Comparison of ENCODE assay signal across 9 cellular contexts in genomic region chr11:789951-790350, GRCh38. TPM values are rescaled to one million over a fixed set of nuclear protein-coding genes. Genes with fewer than 3 reads are reported as not detected.
A peak's percentile ranks its signal among the peaks of the same experiment; 100 is the strongest.
DNase-seq lines count a peak whose midpoint lies in the region; ATAC-seq and TF ChIP-seq lines count a peak whose summit lies in the region.
"Had no signal": no experiment of that assay in that cellular context is flagged by ENCODE, and none has a peak within 500 bp of the region (broad histone marks: within the 10 kb centered on the region; RNA-seq: fewer than 3 reads in every experiment).

Gene CEND1, minus strand, starts transcription at chr11:790090. Its CDS starts 1,514 bp downstream, at chr11:788576.

- DNase-seq in ACHN: peak; percentile 40
- peak; percentile 87 for DNase-seq in GM20000 (ENCODE audit: low spot score)
- DNase-seq in activated CD4-positive, alpha-beta memory T cell treated with anti-CD3 and anti-CD28 coated beads, Interleukin-2, amount 10 ng/mL, durations not matched to agents 7 days and 5 days: peak; percentile 68
- peak; percentile 64 for DNase-seq in left ventricle myocardium superior
- peak; percentile 78 for DNase-seq in superior temporal gyrus (ENCODE audit: extremely low spot score)
- no peak for DNase-seq in 8988T
- DNase-seq in NCI-H524 treated with DMSO at 0.1 percent for 48 hours (lab: John Stamatoyannopoulos, UW): no peak

- peaks cover 8% of the 10 kb centered on the region for H3K36me3 Mint-ChIP-seq in activated CD4-positive, alpha-beta memory T cell treated with anti-CD3 and anti-CD28 coated beads, Interleukin-2, amount 10 ng/mL, durations not matched to agents 7 days and 5 days (ENCODE audit: low read depth)
- H3K36me3 Mint-ChIP-seq: activated naive CD4-positive, alpha-beta T cell treated with anti-CD3 and anti-CD28 coated beads, Interleukin-2, amount 50 U/mL, for 24 hours had no signal

- no peak for TF ChIP-seq CTCF in GM20000 (IDR thresholded peaks at IDR 0.05; ENCODE audit: extremely low read depth, missing control alignments)

- POLR2A ChIA-PET in activated CD4-positive, alpha-beta memory T cell treated with anti-CD3 and anti-CD28 coated beads, Interleukin-2, amount 10 ng/mL, durations not matched to agents 7 days and 5 days (lab: Charles Lee): interaction anchor here (0.6 to 2.0 kb wide), 5 partner anchors 11 to 214 kb away, joined by 3 to 5 read pairs (median 3); partner anchors contain the start of genes PHRF1 and RPLP2

- in situ Hi-C loops in ACHN (cut with HindIII; ENCODE audit: low pct_ligation_motif_present, low pct_unique_long_range_greater_than_20kb, low sequenced_read_pairs): no loop called here

- H3K9me3 Mint-ChIP-seq in activated CD4-positive, alpha-beta memory T cell treated with anti-CD3 and anti-CD28 coated beads, Interleukin-2, amount 10 ng/mL, durations not matched to agents 7 days and 5 days: no peaks in the 10 kb centered on the region
- H3K9me3 Mint-ChIP-seq: activated naive CD4-positive, alpha-beta T cell treated with anti-CD3 and anti-CD28 coated beads, Interleukin-2, amount 50 U/mL, for 24 hours had no signal

- CTCF ChIA-PET in activated CD4-positive, alpha-beta memory T cell treated with anti-CD3 and anti-CD28 coated beads, Interleukin-2, amount 10 ng/mL, durations not matched to agents 7 days and 5 days (lab: Charles Lee): interaction anchor here (0.6 kb wide), 1 partner anchor 19 kb away, joined by 3 read pairs; no protein-coding TSS in a partner anchor

- H3K4me3 Mint-ChIP-seq in activated CD4-positive, alpha-beta memory T cell treated with anti-CD3 and anti-CD28 coated beads, Interleukin-2, amount 10 ng/mL, durations not matched to agents 7 days and 5 days: peak within 1 kb of the TSS; percentile 52
- H3K4me3 Mint-ChIP-seq: activated naive CD4-positive, alpha-beta T cell treated with anti-CD3 and anti-CD28 coated beads, Interleukin-2, amount 50 U/mL, for 24 hours had no signal

- H3K4me1 Mint-ChIP-seq in activated CD4-positive, alpha-beta memory T cell treated with anti-CD3 and anti-CD28 coated beads, Interleukin-2, amount 10 ng/mL, durations not matched to agents 7 days and 5 days: peaks cover 26% of the 10 kb centered on the region
- H3K4me1 Mint-ChIP-seq: activated naive CD4-positive, alpha-beta T cell treated with anti-CD3 and anti-CD28 coated beads, Interleukin-2, amount 50 U/mL, for 24 hours had no signal

- intact Hi-C loops in left ventricle myocardium superior (cut with micrococcal nuclease): no loop called here

- no peak within 1 kb of the TSS for H3K27ac Mint-ChIP-seq in activated CD4-positive, alpha-beta memory T cell treated with anti-CD3 and anti-CD28 coated beads, Interleukin-2, amount 10 ng/mL, durations not matched to agents 7 days and 5 days
- H3K27ac Mint-ChIP-seq: activated naive CD4-positive, alpha-beta T cell treated with anti-CD3 and anti-CD28 coated beads, Interleukin-2, amount 50 U/mL, for 24 hours had no signal

- peak; percentile 22 for ATAC-seq in left ventricle myocardium superior
- ATAC-seq in HG02970 (IDR thresholded peaks at IDR 0.05; ENCODE audit: low FRiP score, unreplicated experiment): no peak

- no peaks in the 10 kb centered on the region for H3K27me3 Mint-ChIP-seq in activated CD4-positive, alpha-beta memory T cell treated with anti-CD3 and anti-CD28 coated beads, Interleukin-2, amount 10 ng/mL, durations not matched to agents 7 days and 5 days
- H3K27me3 Mint-ChIP-seq: activated naive CD4-positive, alpha-beta T cell treated with anti-CD3 and anti-CD28 coated beads, Interleukin-2, amount 50 U/mL, for 24 hours had no signal

RNA-seq across cellular contexts. Expression of gene CEND1, which starts in this region (rescaled TPM):
- 1 to 10 TPM; 1.2 to 1.6 TPM for total RNA-seq in activated CD4-positive, alpha-beta memory T cell treated with anti-CD3 and anti-CD28 coated beads, Interleukin-2, amount 10 ng/mL, durations not matched to agents 7 days and 5 days
- total RNA-seq in left ventricle myocardium superior: not detected

Comparison
In these comparisons a context has a peak if more than half of its experiments do, and no peak if none do; other contexts are left out.
1. Peak in DNase-seq and ATAC-seq in left ventricle myocardium superior; RNA of the gene not detected or under 1 TPM.
2. DNase-seq: peak in ACHN (single experiment), GM20000 (single experiment), activated CD4-positive, alpha-beta memory T cell treated with anti-CD3 and anti-CD28 coated beads, Interleukin-2, amount 10 ng/mL, durations not matched to agents 7 days and 5 days (single experiment) and superior temporal gyrus (single experiment); none in 8988T (single experiment) and NCI-H524 treated with DMSO at 0.1 percent for 48 hours (single experiment).